In the genomic region with DNA sequence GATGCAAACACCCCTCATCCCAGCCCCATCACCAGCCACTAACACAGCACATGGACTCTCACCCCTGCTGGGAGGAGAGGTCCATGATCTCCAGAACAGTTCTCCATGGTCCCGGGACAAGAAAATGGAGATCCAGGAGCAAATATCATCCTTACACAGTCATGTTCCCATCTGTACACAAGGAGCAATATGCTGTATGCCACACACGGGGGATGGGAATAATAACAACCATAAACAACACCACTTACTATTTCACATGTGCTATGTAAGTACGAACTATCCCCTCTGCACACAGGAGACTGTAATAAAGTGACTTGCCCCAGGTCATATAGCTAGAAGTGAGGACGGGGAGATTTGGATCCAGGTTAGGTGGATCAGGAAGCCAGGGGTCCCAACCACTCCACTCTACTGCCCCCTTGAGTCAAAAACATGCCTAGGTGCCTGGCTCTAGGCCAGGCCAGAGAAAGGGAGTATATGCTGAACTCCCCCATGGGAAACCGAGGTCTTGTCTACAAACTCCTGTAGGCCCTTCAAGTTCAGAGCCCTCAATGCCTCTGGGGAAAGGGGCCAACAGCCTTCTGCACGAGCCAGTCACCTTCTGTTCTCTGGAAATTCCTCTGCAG, we compare ENCODE assay signal across 8 cellular contexts. TPM values are rescaled to one million over a fixed set of nuclear protein-coding genes. Genes with fewer than 3 reads are reported as not detected.
DNase-seq lines count a peak whose midpoint lies in the region; ATAC-seq, FAIRE-seq and TF ChIP-seq lines count a peak whose summit lies in the region.

No MANE protein-coding gene starts in this region.

- H3K27ac Mint-ChIP-seq in activated CD4-positive, alpha-beta T cell treated with anti-CD3 and anti-CD28 coated beads for 36 hours: no peak overlapping the region
- H3K27ac Mint-ChIP-seq in type B pancreatic cell: no peak overlapping the region

- TF ChIP-seq CTCF in Loucy (conservative IDR thresholded peaks at IDR 0.05; ENCODE audit: low read length) (peak; percentile 82), keratinocyte (optimal IDR thresholded peaks at IDR 0.05 in 1 of 3, IDR thresholded peaks at IDR 0.05 in 1 of 3, conservative IDR thresholded peaks at IDR 0.05 in 1 of 3; ENCODE audit: extremely low read depth in 1 of 3, insufficient read depth in 2 of 3, low read length in 3 of 3) (peak; percentile 67 to 78 (median 71)), type B pancreatic cell (conservative IDR thresholded peaks at IDR 0.05) (peak; percentile 66)

- no peaks in the 10 kb centered on the region for H3K36me3 ChIP-seq in Loucy (ENCODE audit: insufficient read depth, low read length)
- H3K36me3 ChIP-seq in adipocyte (ENCODE audit: control insufficient read depth, insufficient read depth, low read length, severe bottlenecking): no peaks in the 10 kb centered on the region
- no peaks in the 10 kb centered on the region for H3K36me3 ChIP-seq in keratinocyte (ENCODE audit: control insufficient read depth in 2 of 2, extremely low read depth in 1 of 2, insufficient read depth in 2 of 2, low read length in 2 of 2)

- H3K27me3 ChIP-seq in Loucy (ENCODE audit: insufficient read depth, low read length, poor library complexity, severe bottlenecking) (no peaks in the 10 kb centered on the region), adipocyte (replicated peaks; ENCODE audit: control insufficient read depth, insufficient read depth, low read length) (no peaks in the 10 kb centered on the region), keratinocyte (ENCODE audit: control insufficient read depth, extremely low read depth, insufficient read depth, low read length) (no peaks in the 10 kb centered on the region)

- peak; percentile 57 for DNase-seq in activated CD4-positive, alpha-beta T cell treated with anti-CD3 and anti-CD28 coated beads for 36 hours
- no peak for DNase-seq in activated CD4-positive, alpha-beta T cell treated with anti-CD3 and anti-CD28 coated beads, Interleukin-2, amount 50 U/mL, for 1 hour
- DNase-seq in adipocyte (ENCODE audit: low read depth) (peak; percentile 61), keratinocyte (ENCODE audit: low read depth, low spot score) (no peak), type B pancreatic cell (ENCODE audit: extremely low spot score, unreplicated experiment) (no peak), epidermal melanocyte (ENCODE audit: insufficient read length, low spot score) (no peak), NCI-H1417 treated with DMSO at 0.1 percent for 48 hours (lab: John Stamatoyannopoulos, UW) (no peak)

- CTCF ChIA-PET in activated CD4-positive, alpha-beta T cell treated with anti-CD3 and anti-CD28 coated beads for 36 hours (lab: Charles Lee): interaction anchor here (0.6 to 4.5 kb wide), 3 partner anchors 16 to 126 kb away, joined by 3 to 17 read pairs (median 4); no protein-coding TSS in a partner anchor

- H4K20me1 ChIP-seq in Loucy (ENCODE audit: insufficient read depth, low read length, poor library complexity, severe bottlenecking) (no peaks in the 10 kb centered on the region), keratinocyte (ENCODE audit: control insufficient read depth, extremely low read depth, insufficient read depth, low read length) (no peaks in the 10 kb centered on the region)

- no peak overlapping the region for H3K4me3 ChIP-seq in Loucy (ENCODE audit: low read length, poor library complexity, severe bottlenecking)
- no peak overlapping the region for H3K4me3 ChIP-seq in adipocyte (ENCODE audit: low read length)
- no peak overlapping the region for H3K4me3 ChIP-seq in keratinocyte (ENCODE audit: control insufficient read depth in 2 of 3, extremely low read depth in 1 of 3, insufficient read depth in 2 of 3, low read depth in 1 of 3, low read length in 3 of 3)

- no peaks in the 10 kb centered on the region for H3K9me1 ChIP-seq in keratinocyte (ENCODE audit: control insufficient read depth, extremely low read depth, insufficient read depth, low read length)

- no peaks in the 10 kb centered on the region for H3K9me2 ChIP-seq in Loucy (replicated peaks; ENCODE audit: low read depth, low read length)

- H3K9me3 ChIP-seq in Loucy (ENCODE audit: insufficient read depth, low read depth, low read length) (no peaks in the 10 kb centered on the region), adipocyte (ENCODE audit: control insufficient read depth, low read length) (no peaks in the 10 kb centered on the region), keratinocyte (ENCODE audit: control insufficient read depth, low read depth, low read length) (no peaks in the 10 kb centered on the region)

- no peaks in the 10 kb centered on the region for H3K4me1 Mint-ChIP-seq in activated CD4-positive, alpha-beta T cell treated with anti-CD3 and anti-CD28 coated beads for 36 hours
- H3K4me1 Mint-ChIP-seq in type B pancreatic cell (ENCODE audit: unreplicated experiment): no peaks in the 10 kb centered on the region

- no peaks in the 10 kb centered on the region for H3K36me3 Mint-ChIP-seq in activated CD4-positive, alpha-beta T cell treated with anti-CD3 and anti-CD28 coated beads for 36 hours (ENCODE audit: low read depth)
- no peaks in the 10 kb centered on the region for H3K36me3 Mint-ChIP-seq in type B pancreatic cell

- H2AFZ ChIP-seq in Loucy (ENCODE audit: low read length) (no peak overlapping the region), keratinocyte (ENCODE audit: control insufficient read depth, low read length) (no peak overlapping the region)

- H3K27me3 Mint-ChIP-seq in activated CD4-positive, alpha-beta T cell treated with anti-CD3 and anti-CD28 coated beads for 36 hours: no peaks in the 10 kb centered on the region
- no peaks in the 10 kb centered on the region for H3K27me3 Mint-ChIP-seq in type B pancreatic cell

- H3K79me2 ChIP-seq in Loucy (ENCODE audit: insufficient read depth, low read length) (no peaks in the 10 kb centered on the region), keratinocyte (ENCODE audit: control insufficient read depth, insufficient read depth, low read length) (no peaks in the 10 kb centered on the region)

- no peak overlapping the region for H3K4me2 ChIP-seq in Loucy (ENCODE audit: low read depth, low read length, poor library complexity, severe bottlenecking)
- H3K4me2 ChIP-seq in keratinocyte (ENCODE audit: control insufficient read depth, extremely low read depth, insufficient read depth, low read depth, low read length): no peak overlapping the region

- ATAC-seq in activated CD4-positive, alpha-beta T cell treated with anti-CD3 and anti-CD28 coated beads for 36 hours: peak; percentile 61

- H3F3A ChIP-seq in Loucy (ENCODE audit: low read depth): no peaks in the 10 kb centered on the region

- H3K9ac ChIP-seq in Loucy (ENCODE audit: low read depth, low read length, poor library complexity, severe bottlenecking) (no peak overlapping the region), adipocyte (ENCODE audit: low read length) (no peak overlapping the region), keratinocyte (ENCODE audit: control insufficient read depth, extremely low read depth, insufficient read depth, low read length) (no peak overlapping the region)

- no peak overlapping the region for H3K27ac ChIP-seq in keratinocyte (ENCODE audit: control insufficient read depth, insufficient read depth, low read length)

- H3K4me3 Mint-ChIP-seq in activated CD4-positive, alpha-beta T cell treated with anti-CD3 and anti-CD28 coated beads for 36 hours: no peak overlapping the region
- no peak overlapping the region for H3K4me3 Mint-ChIP-seq in type B pancreatic cell

- intact Hi-C loops in activated CD4-positive, alpha-beta T cell treated with anti-CD3 and anti-CD28 coated beads for 36 hours (cut with DNase I, micrococcal nuclease): no loop called here

- dilution Hi-C loops in keratinocyte (cut with MboI; ENCODE audit: extremely low pct_ligation_motif_present, low sequenced_read_pairs): no loop called here

- FAIRE-seq in keratinocyte (lab: Jason Lieb, UNC): peak; percentile 5

- POLR2A ChIA-PET in activated CD4-positive, alpha-beta T cell treated with anti-CD3 and anti-CD28 coated beads for 36 hours (lab: Charles Lee): no interaction called here

- no peaks in the 10 kb centered on the region for H3K9me3 Mint-ChIP-seq in activated CD4-positive, alpha-beta T cell treated with anti-CD3 and anti-CD28 coated beads for 36 hours (ENCODE audit: low read depth)
- H3K9me3 Mint-ChIP-seq in type B pancreatic cell: no peaks in the 10 kb centered on the region

- H3K4me1 ChIP-seq in Loucy (ENCODE audit: insufficient read depth, low read length, poor library complexity, severe bottlenecking): no peaks in the 10 kb centered on the region
- H3K4me1 ChIP-seq in adipocyte (ENCODE audit: control insufficient read depth, insufficient read depth, low read length): peaks cover 2% of the 10 kb centered on the region
- no peaks in the 10 kb centered on the region for H3K4me1 ChIP-seq in keratinocyte (ENCODE audit: control insufficient read depth, extremely low read depth, insufficient read depth, low read length)

RNA-seq across cellular contexts. Expression of a gene that starts 34.1 kb away (rescaled TPM):
- total RNA-seq in activated CD4-positive, alpha-beta T cell treated with anti-CD3 and anti-CD28 coated beads for 36 hours: 10 to 100 TPM; 12.8 to 15.9 TPM
- 0.54 to 1.6 TPM (median 0.93 TPM) in 3 replicates for polyA plus RNA-seq in keratinocyte
- 0.56 TPM for polyA plus RNA-seq in keratinocyte (2011; ENCODE audit: low read depth)
- 0.53 and 0.94 TPM in 2 replicates for polyA plus RNA-seq in keratinocyte (2011; cell fraction: cytosol; rRNA removed)
- polyA plus RNA-seq in keratinocyte (2011; cell fraction: nucleus; rRNA removed): 0.56 and 0.85 TPM in 2 replicates
- 1.1 and 1.9 TPM in 2 replicates for polyA plus RNA-seq in keratinocyte (2012; ENCODE audit: low replicate concordance)
- 0.73 to 2.2 TPM (median 1.8 TPM) in 3 replicates for polyA minus RNA-seq in keratinocyte
- not detected for polyA minus RNA-seq in keratinocyte (2011; cell fraction: cytosol; rRNA and poly(A)+ RNA removed)
- polyA minus RNA-seq in keratinocyte (2011; cell fraction: nucleus; rRNA and poly(A)+ RNA removed): 0.21 and 0.54 TPM in 2 replicates
- total RNA-seq in type B pancreatic cell (ENCODE audit: low replicate concordance): 6.1 and 17.6 TPM in 2 replicates

RNA-seq across cellular contexts. Expression of a gene that starts 55.6 kb away (rescaled TPM):
- 10 to 100 TPM; 24.4 to 27.7 TPM for total RNA-seq in activated CD4-positive, alpha-beta T cell treated with anti-CD3 and anti-CD28 coated beads for 36 hours
- 10.2 to 22.2 TPM (median 18.9 TPM) in 3 replicates for polyA plus RNA-seq in keratinocyte
- 7.3 TPM for polyA plus RNA-seq in keratinocyte (2011; ENCODE audit: low read depth)
- 18.6 and 30.0 TPM in 2 replicates for polyA plus RNA-seq in keratinocyte (2011; cell fraction: cytosol; rRNA removed)
- 13.2 and 15.8 TPM in 2 replicates for polyA plus RNA-seq in keratinocyte (2011; cell fraction: nucleus; rRNA removed)
- 15.1 and 18.2 TPM in 2 replicates for polyA plus RNA-seq in keratinocyte (2012; ENCODE audit: low replicate concordance)
- polyA minus RNA-seq in keratinocyte: 18.2 to 45.3 TPM (median 29.6 TPM) in 3 replicates
- polyA minus RNA-seq in keratinocyte (2011; cell fraction: cytosol; rRNA and poly(A)+ RNA removed): 33.2 TPM
- 10.3 and 21.1 TPM in 2 replicates for polyA minus RNA-seq in keratinocyte (2011; cell fraction: nucleus; rRNA and poly(A)+ RNA removed)
- 80.4 and 100 TPM in 2 replicates for total RNA-seq in type B pancreatic cell (ENCODE audit: low replicate concordance)

Comparison
In these comparisons a context has a peak if more than half of its experiments do, and no peak if none do; other contexts are left out.
1. DNase-seq: peak in activated CD4-positive, alpha-beta T cell treated with anti-CD3 and anti-CD28 coated beads for 36 hours (single experiment) and adipocyte (single experiment); none in activated CD4-positive, alpha-beta T cell treated with anti-CD3 and anti-CD28 coated beads, Interleukin-2, amount 50 U/mL, for 1 hour (single experiment), keratinocyte (single experiment), type B pancreatic cell (single experiment), epidermal melanocyte (single experiment) and NCI-H1417 treated with DMSO at 0.1 percent for 48 hours (single experiment).
2. Peak in every context shown above with its lines, with median percentiles within 50 percentile points of each other: CTCF ChIP-seq.